Comparison of ENCODE assay signal across 4 cellular contexts in genomic region chr12:90868626-90869025, GRCh38.
"Had no signal": no experiment of that assay in that cellular context is flagged by ENCODE, and none has a peak within 500 bp of the region (broad histone marks: within the 10 kb centered on the region; RNA-seq: fewer than 3 reads in every experiment).

No MANE protein-coding gene starts in this region.

- DNase-seq: IMR-90 had no signal

- ATAC-seq: HepG2, K562 had no signal

- H3K4me3 ChIP-seq: K562 had no signal

- H3K27ac ChIP-seq: HL-60 had no signal
